In genomic region chr11:674406-674805, GRCh38 we compare ENCODE assay signal across 21 cellular contexts. TPM values are rescaled to one million over a fixed set of nuclear protein-coding genes. Genes with fewer than 3 reads are reported as not detected.
DNase-seq lines count a peak whose midpoint lies in the region; ATAC-seq and TF ChIP-seq lines count a peak whose summit lies in the region.
"Had no signal": no experiment of that assay in that cellular context is flagged by ENCODE, and none has a peak within 500 bp of the region (broad histone marks: within the 10 kb centered on the region; RNA-seq: fewer than 3 reads in every experiment).

No MANE protein-coding gene starts in this region.

- no peaks in the 10 kb centered on the region for H3K4me1 ChIP-seq in body of pancreas
- H3K4me1 ChIP-seq: BLaER1, Caco-2 had no signal

- H3K27me3 ChIP-seq in body of pancreas, result no peaks in the 10 kb centered on the region
- H3K27me3 ChIP-seq: BLaER1 had no signal

- WGBS in body of pancreas, 2 donors, result 88 to 90% methylated on average over 12 to 17 of the region's 17 CpGs

- no peak for TF ChIP-seq CTCF in WTC11 (IDR thresholded peaks at IDR 0.05)
- TF ChIP-seq CTCF in body of pancreas (IDR thresholded peaks at IDR 0.05), result no peak

- H3K27me3 Mint-ChIP-seq in activated T-cell treated with anti-CD3 and anti-CD28 coated beads, Interleukin-2, amount 50 U/mL, for 72 hours (ENCODE audit: low read depth), result no peaks in the 10 kb centered on the region
- no peaks in the 10 kb centered on the region for H3K27me3 Mint-ChIP-seq in activated T-cell treated with anti-CD3 and anti-CD28 coated beads, Interleukin-2, amount 50 U/mL, for 4 hours (ENCODE audit: low read depth)
- no peaks in the 10 kb centered on the region for H3K27me3 Mint-ChIP-seq in WTC11 (ENCODE audit: low read depth)
- H3K27me3 Mint-ChIP-seq: B cell; CD4-positive, CD25-positive, alpha-beta regulatory T cell had no signal

- no peak for TF ChIP-seq POLR2A in body of pancreas (IDR thresholded peaks at IDR 0.05)

- POLR2A ChIA-PET in WTC11 (lab: Charles Lee), result no interaction called here

- intact Hi-C loops in body of pancreas (cut with DNase I), result no loop called here

- no peak for ATAC-seq in activated T-cell treated with anti-CD3 and anti-CD28 coated beads, Interleukin-2, amount 50 U/mL, for 72 hours (replicated peaks in 1 of 2)
- ATAC-seq in activated T-cell treated with anti-CD3 and anti-CD28 coated beads, Interleukin-2, amount 50 U/mL, for 4 hours, result no peak
- ATAC-seq in WTC11 (no peak), HG02885 (IDR thresholded peaks at IDR 0.05; ENCODE audit: poor library complexity, unreplicated experiment) (no peak), body of pancreas (no peak)
- ATAC-seq: CD8-positive, alpha-beta T cell; GM12878; GM23338; HCT116 had no signal

- H3K4me3 Mint-ChIP-seq in activated T-cell treated with anti-CD3 and anti-CD28 coated beads, Interleukin-2, amount 50 U/mL, for 72 hours, result no peak overlapping the region
- no peak overlapping the region for H3K4me3 Mint-ChIP-seq in activated T-cell treated with anti-CD3 and anti-CD28 coated beads, Interleukin-2, amount 50 U/mL, for 4 hours
- no peak overlapping the region for H3K4me3 Mint-ChIP-seq in WTC11
- H3K4me3 Mint-ChIP-seq: B cell; CD4-positive, CD25-positive, alpha-beta regulatory T cell; CD8-positive, alpha-beta T cell; GM23338; H9 had no signal

- no peaks in the 10 kb centered on the region for H3K9me3 ChIP-seq in body of pancreas
- H3K9me3 ChIP-seq: BLaER1, Caco-2 had no signal

- no peak overlapping the region for H3K4me3 ChIP-seq in body of pancreas
- H3K4me3 ChIP-seq: BLaER1, GM12878, GM23338 had no signal

- no peak for DNase-seq in activated T-cell treated with anti-CD3 and anti-CD28 coated beads, Interleukin-2, amount 50 U/mL, for 72 hours
- DNase-seq in activated T-cell treated with anti-CD3 and anti-CD28 coated beads, Interleukin-2, amount 50 U/mL, for 4 hours, result no peak
- no peak for DNase-seq in WTC11 (ENCODE audit: low spot score)
- peak; percentile 73 for DNase-seq in cerebellum (ENCODE audit: low spot score)
- DNase-seq in body of pancreas, result no peak
- DNase-seq: Caco-2; CD4-positive, CD25-positive, alpha-beta regulatory T cell; CD8-positive, alpha-beta T cell; DMS153; DND-41; GDM1; H9 had no signal

- H3K36me3 ChIP-seq in body of pancreas (replicated peaks in 1 of 2; ENCODE audit: insufficient read depth in 1 of 2, low read depth in 2 of 2), result peaks cover 5 to 10% of the 10 kb centered on the region in 2 donors

- peaks cover 3 to 17% of the 10 kb centered on the region in 2 donors for H3K36me3 Mint-ChIP-seq in activated T-cell treated with anti-CD3 and anti-CD28 coated beads, Interleukin-2, amount 50 U/mL, for 72 hours (ENCODE audit: insufficient read depth in 2 of 2)
- peaks cover 18% of the 10 kb centered on the region for H3K36me3 Mint-ChIP-seq in activated T-cell treated with anti-CD3 and anti-CD28 coated beads, Interleukin-2, amount 50 U/mL, for 4 hours (ENCODE audit: insufficient read depth)
- H3K36me3 Mint-ChIP-seq in WTC11, result peaks cover 47% of the 10 kb centered on the region

- no peaks in the 10 kb centered on the region for H3K9me3 Mint-ChIP-seq in activated T-cell treated with anti-CD3 and anti-CD28 coated beads, Interleukin-2, amount 50 U/mL, for 72 hours
- H3K9me3 Mint-ChIP-seq in activated T-cell treated with anti-CD3 and anti-CD28 coated beads, Interleukin-2, amount 50 U/mL, for 4 hours, result no peaks in the 10 kb centered on the region
- H3K9me3 Mint-ChIP-seq in WTC11, result no peaks in the 10 kb centered on the region
- H3K9me3 Mint-ChIP-seq: CD4-positive, CD25-positive, alpha-beta regulatory T cell; CD8-positive, alpha-beta T cell; GM23338; H9 had no signal

- CTCF ChIA-PET in WTC11 (lab: Charles Lee), result no interaction called here

- no peak overlapping the region for H3K27ac ChIP-seq in body of pancreas
- H3K27ac ChIP-seq: 22Rv1, BLaER1, C4-2B had no signal

- H3K27ac Mint-ChIP-seq in activated T-cell treated with anti-CD3 and anti-CD28 coated beads, Interleukin-2, amount 50 U/mL, for 72 hours, result peak overlapping the region; percentile 33
- peak overlapping the region; percentile 45; the same call in 1 of the 2 replicates for H3K27ac Mint-ChIP-seq in WTC11
- H3K27ac Mint-ChIP-seq: B cell; CD4-positive, CD25-positive, alpha-beta regulatory T cell; CD8-positive, alpha-beta T cell; GM23338 had no signal

- no peaks in the 10 kb centered on the region for H3K4me1 Mint-ChIP-seq in activated T-cell treated with anti-CD3 and anti-CD28 coated beads, Interleukin-2, amount 50 U/mL, for 72 hours (ENCODE audit: low read depth)
- no peaks in the 10 kb centered on the region for H3K4me1 Mint-ChIP-seq in activated T-cell treated with anti-CD3 and anti-CD28 coated beads, Interleukin-2, amount 50 U/mL, for 4 hours (ENCODE audit: low read depth)
- H3K4me1 Mint-ChIP-seq in WTC11, result no peaks in the 10 kb centered on the region
- H3K4me1 Mint-ChIP-seq: B cell, GM23338, H9 had no signal

TF ChIP-seq in WTC11, 78 proteins besides CTCF, POLR2A, EP300 and RAD21 (continues in another document):
- TF ChIP-seq RELA (CRISPR knock-in tag; IDR thresholded peaks at IDR 0.05; ENCODE audit: borderline replicate concordance) (no peak), IRF2 (CRISPR knock-in tag; IDR thresholded peaks at IDR 0.05; ENCODE audit: borderline replicate concordance, low read depth) (no peak), ZNF532 (CRISPR knock-in tag; IDR thresholded peaks at IDR 0.05; ENCODE audit: borderline replicate concordance) (no peak), ZNF671 (CRISPR knock-in tag; IDR thresholded peaks at IDR 0.05) (no peak), SOX15 (CRISPR knock-in tag; IDR thresholded peaks at IDR 0.05) (no peak), IRF1 (CRISPR knock-in tag; IDR thresholded peaks at IDR 0.05) (no peak)

RNA-seq across cellular contexts. Expression of gene DEAF1, which starts 20.6 kb away (rescaled TPM):
- 10 to 100 TPM; 40.5 to 66.1 TPM for total RNA-seq in activated T-cell treated with anti-CD3 and anti-CD28 coated beads, Interleukin-2, amount 50 U/mL, for 72 hours
- 10 to 100 TPM; 53.1 to 59.6 (median 54.5) TPM for total RNA-seq in activated T-cell treated with anti-CD3 and anti-CD28 coated beads, Interleukin-2, amount 50 U/mL, for 4 hours
- total RNA-seq in WTC11 (2021), result 62.2 to 85.3 TPM (median 81.1 TPM) in 3 replicates
- 61.0 TPM for total RNA-seq in cerebellum
- 10 to 100 TPM; 15.8 to 28.0 TPM for total RNA-seq in body of pancreas

RNA-seq across cellular contexts. Expression of gene TMEM80, which starts 21.2 kb away (rescaled TPM):
- 10 to 100 TPM; 17.0 to 17.8 TPM for total RNA-seq in activated T-cell treated with anti-CD3 and anti-CD28 coated beads, Interleukin-2, amount 50 U/mL, for 72 hours
- 1 to 10 TPM; 6.8 to 7.5 (median 7.0) TPM for total RNA-seq in activated T-cell treated with anti-CD3 and anti-CD28 coated beads, Interleukin-2, amount 50 U/mL, for 4 hours
- total RNA-seq in WTC11 (2021) (23.4 to 28.4 TPM (median 24.5 TPM) in 3 replicates), cerebellum (11.1 TPM), body of pancreas (10 to 100 TPM; 21.8 to 36.3 TPM)

RNA-seq across cellular contexts. Expression of gene EPS8L2, which starts 31.6 kb away (rescaled TPM):
- total RNA-seq in activated T-cell treated with anti-CD3 and anti-CD28 coated beads, Interleukin-2, amount 50 U/mL, for 72 hours, result 10 to 100 TPM; 11.4 to 15.7 TPM
- total RNA-seq in activated T-cell treated with anti-CD3 and anti-CD28 coated beads, Interleukin-2, amount 50 U/mL, for 4 hours, result 10 to 100 TPM in 1 of 3 donors, 1 to 10 TPM in 2; 5.2 to 13.0 (median 7.0) TPM
- total RNA-seq in WTC11 (2021), result 49.9 to 56.3 TPM (median 51.6 TPM) in 3 replicates
- total RNA-seq in cerebellum, result 6.8 TPM
- total RNA-seq in body of pancreas, result 100 to 1,000 TPM; 126 to 153 TPM

RNA-seq across cellular contexts. Expression of gene DRD4, which starts 37.3 kb away (rescaled TPM):
- 1 to 10 TPM; 1.7 to 2.0 TPM for total RNA-seq in activated T-cell treated with anti-CD3 and anti-CD28 coated beads, Interleukin-2, amount 50 U/mL, for 72 hours
- under 1 TPM in 2 of 3 donors, not detected in 1; 0.13 to 0.28 TPM for total RNA-seq in activated T-cell treated with anti-CD3 and anti-CD28 coated beads, Interleukin-2, amount 50 U/mL, for 4 hours
- total RNA-seq in WTC11 (2021) (3.7 to 5.8 TPM (median 5.5 TPM) in 3 replicates), cerebellum (0.64 TPM), body of pancreas (1 to 10 TPM in 1 of 2 donors, not detected in 1; 3.0 TPM)
- total RNA-seq: B cell; CD4-positive, CD25-positive, alpha-beta regulatory T cell; GM12878; H4 had no signal

RNA-seq across cellular contexts. Expression of gene SCT, which starts 47.4 kb away (rescaled TPM):
- total RNA-seq in activated T-cell treated with anti-CD3 and anti-CD28 coated beads, Interleukin-2, amount 50 U/mL, for 72 hours, result not detected
- not detected for total RNA-seq in activated T-cell treated with anti-CD3 and anti-CD28 coated beads, Interleukin-2, amount 50 U/mL, for 4 hours
- 2.3 to 3.3 TPM (median 2.9 TPM) in 3 replicates for total RNA-seq in WTC11 (2021)
- total RNA-seq in cerebellum, result not detected
- not detected for total RNA-seq in body of pancreas
- total RNA-seq: B cell; Caco-2; CD4-positive, CD25-positive, alpha-beta regulatory T cell; CD8-positive, alpha-beta T cell; GM12878; GM23338; H4 had no signal
